Comparison of ENCODE assay signal across 14 cellular contexts in genomic region chrX:2694868-2695267, GRCh38. TPM values are rescaled to one million over a fixed set of nuclear protein-coding genes. Genes with fewer than 3 reads are reported as not detected.
DNase-seq lines count a peak whose midpoint lies in the region; ATAC-seq and TF ChIP-seq lines count a peak whose summit lies in the region.
"Had no signal": no experiment of that assay in that cellular context is flagged by ENCODE, and none has a peak within 500 bp of the region (broad histone marks: within the 10 kb centered on the region; RNA-seq: fewer than 3 reads in every experiment).

No MANE protein-coding gene starts in this region.

- H3K27ac Mint-ChIP-seq in activated CD4-positive, alpha-beta T cell treated with anti-CD3 and anti-CD28 coated beads, Interleukin-2, amount 10 ng/mL, durations not matched to agents 7 days and 5 days: peak overlapping the region; percentile 97
- peak overlapping the region; percentile 96 for H3K27ac Mint-ChIP-seq in activated CD4-positive, alpha-beta memory T cell treated with anti-CD3 and anti-CD28 coated beads for 36 hours
- H3K27ac Mint-ChIP-seq in stimulated activated effector memory CD8-positive, alpha-beta T cell treated with anti-CD3 and anti-CD28 coated beads, Interleukin-12 subunit alpha, Interleukin-12 subunit beta, amount 100 ng/mL, for 72 hours: peak overlapping the region; percentile 98

- H3K4me3 ChIP-seq in hepatocyte: no peak overlapping the region
- peak overlapping the region in 1 of 4 donors; percentile 74 for H3K4me3 ChIP-seq in tibial nerve

- no peak for TF ChIP-seq EP300 in tibial nerve (IDR thresholded peaks at IDR 0.05)

- no peak overlapping the region for H2AFZ ChIP-seq in hepatocyte

- no peaks in the 10 kb centered on the region for H3K36me3 ChIP-seq in hepatocyte (replicated peaks; ENCODE audit: insufficient read depth, low read depth)
- peaks cover 0 to 3% (median 0%) of the 10 kb centered on the region in 3 donors for H3K36me3 ChIP-seq in tibial nerve

- H3K4me2 ChIP-seq in hepatocyte: peak overlapping the region; percentile 81

- H3K9me3 ChIP-seq in hepatocyte (ENCODE audit: low read depth) (no peaks in the 10 kb centered on the region), tibial nerve (no peaks in the 10 kb centered on the region)

- no peak for DNase-seq in activated CD4-positive, alpha-beta T cell treated with anti-CD3 and anti-CD28 coated beads, Interleukin-2, amount 10 ng/mL, durations not matched to agents 7 days and 5 days
- DNase-seq in activated CD4-positive, alpha-beta T cell treated with anti-CD3 and anti-CD28 coated beads, Interleukin-2, amount 50 U/mL, for 48 hours: no peak
- no peak for DNase-seq in activated CD4-positive, alpha-beta memory T cell treated with anti-CD3 and anti-CD28 coated beads for 36 hours
- DNase-seq in hepatocyte (ENCODE audit: low spot score): no peak
- DNase-seq in stimulated activated effector memory CD8-positive, alpha-beta T cell treated with anti-CD3 and anti-CD28 coated beads, Interleukin-12 subunit alpha, Interleukin-12 subunit beta, amount 100 ng/mL, for 72 hours (ENCODE audit: low spot score in 2 of 2): no peak
- no peak for DNase-seq in NCI-H187 (lab: John Stamatoyannopoulos, UW)
- DNase-seq in DMS53 treated with DMSO at 0.1 percent for 48 hours (lab: John Stamatoyannopoulos, UW; ENCODE audit: unreplicated experiment): no peak
- no peak for DNase-seq in tibial nerve (ENCODE audit: low spot score in 2 of 2)
- DNase-seq: ACHN; activated CD8-positive, alpha-beta memory T cell treated with anti-CD3 and anti-CD28 coated beads for 24 hours; midbrain had no signal

- peak overlapping the region; percentile 99 for H3K4me3 Mint-ChIP-seq in activated CD4-positive, alpha-beta T cell treated with anti-CD3 and anti-CD28 coated beads, Interleukin-2, amount 10 ng/mL, durations not matched to agents 7 days and 5 days
- peak overlapping the region; percentile 86 for H3K4me3 Mint-ChIP-seq in activated CD4-positive, alpha-beta memory T cell treated with anti-CD3 and anti-CD28 coated beads for 36 hours
- peak overlapping the region; percentile 99 for H3K4me3 Mint-ChIP-seq in stimulated activated effector memory CD8-positive, alpha-beta T cell treated with anti-CD3 and anti-CD28 coated beads, Interleukin-12 subunit alpha, Interleukin-12 subunit beta, amount 100 ng/mL, for 72 hours

- TF ChIP-seq CTCF in hepatocyte (IDR thresholded peaks at IDR 0.05; ENCODE audit: poor library complexity) (no peak), tibial nerve (IDR thresholded peaks at IDR 0.05) (no peak)

- peaks cover 87% of the 10 kb centered on the region for H3K79me2 ChIP-seq in hepatocyte

- H3K27me3 Mint-ChIP-seq in activated CD4-positive, alpha-beta T cell treated with anti-CD3 and anti-CD28 coated beads, Interleukin-2, amount 10 ng/mL, durations not matched to agents 7 days and 5 days: no peaks in the 10 kb centered on the region
- H3K27me3 Mint-ChIP-seq in activated CD4-positive, alpha-beta memory T cell treated with anti-CD3 and anti-CD28 coated beads for 36 hours: no peaks in the 10 kb centered on the region

- no peak for ATAC-seq in stimulated activated effector memory CD8-positive, alpha-beta T cell treated with anti-CD3 and anti-CD28 coated beads, Interleukin-12 subunit alpha, Interleukin-12 subunit beta, amount 100 ng/mL, for 72 hours

- 68% methylated on average over 7 of the region's 7 CpGs for WGBS in hepatocyte (ENCODE audit: low lambda C conversion rate, missing lambda C conversion rate)
- 60 to 64% methylated on average over 7 of the region's 7 CpGs for WGBS in tibial nerve, 2 donors

- H3K27me3 ChIP-seq in hepatocyte (no peaks in the 10 kb centered on the region), tibial nerve (no peaks in the 10 kb centered on the region)

- intact Hi-C loops in activated CD4-positive, alpha-beta memory T cell treated with anti-CD3 and anti-CD28 coated beads for 36 hours (cut with micrococcal nuclease): loop anchor here (5.0 to 10.0 kb wide), 4 partner anchors 48 to 1303 kb away; partner anchors contain the start of gene SLC25A6

- H3K9me3 Mint-ChIP-seq in activated CD4-positive, alpha-beta T cell treated with anti-CD3 and anti-CD28 coated beads, Interleukin-2, amount 10 ng/mL, durations not matched to agents 7 days and 5 days: no peaks in the 10 kb centered on the region
- no peaks in the 10 kb centered on the region for H3K9me3 Mint-ChIP-seq in activated CD4-positive, alpha-beta memory T cell treated with anti-CD3 and anti-CD28 coated beads for 36 hours
- no peaks in the 10 kb centered on the region for H3K9me3 Mint-ChIP-seq in stimulated activated effector memory CD8-positive, alpha-beta T cell treated with anti-CD3 and anti-CD28 coated beads, Interleukin-12 subunit alpha, Interleukin-12 subunit beta, amount 100 ng/mL, for 72 hours

- H3K9me2 ChIP-seq in hepatocyte (replicated peaks; ENCODE audit: insufficient read depth): no peaks in the 10 kb centered on the region

- peaks cover 74% of the 10 kb centered on the region for H3K4me1 Mint-ChIP-seq in activated CD4-positive, alpha-beta T cell treated with anti-CD3 and anti-CD28 coated beads, Interleukin-2, amount 10 ng/mL, durations not matched to agents 7 days and 5 days
- H3K4me1 Mint-ChIP-seq in activated CD4-positive, alpha-beta memory T cell treated with anti-CD3 and anti-CD28 coated beads for 36 hours (ENCODE audit: low read depth): peaks cover 62% of the 10 kb centered on the region
- peaks cover 76% of the 10 kb centered on the region for H3K4me1 Mint-ChIP-seq in stimulated activated effector memory CD8-positive, alpha-beta T cell treated with anti-CD3 and anti-CD28 coated beads, Interleukin-12 subunit alpha, Interleukin-12 subunit beta, amount 100 ng/mL, for 72 hours

- CTCF ChIA-PET in activated CD4-positive, alpha-beta T cell treated with anti-CD3 and anti-CD28 coated beads, Interleukin-2, amount 10 ng/mL, durations not matched to agents 7 days and 5 days (lab: Charles Lee): no interaction called here
- CTCF ChIA-PET in activated CD4-positive, alpha-beta memory T cell treated with anti-CD3 and anti-CD28 coated beads for 36 hours (lab: Charles Lee): no interaction called here

- no peak for TF ChIP-seq POLR2A in tibial nerve (IDR thresholded peaks at IDR 0.05)

- POLR2A ChIA-PET in activated CD4-positive, alpha-beta T cell treated with anti-CD3 and anti-CD28 coated beads, Interleukin-2, amount 10 ng/mL, durations not matched to agents 7 days and 5 days (lab: Charles Lee): no interaction called here
- POLR2A ChIA-PET in activated CD4-positive, alpha-beta memory T cell treated with anti-CD3 and anti-CD28 coated beads for 36 hours (lab: Charles Lee): no interaction called here

- H3K36me3 Mint-ChIP-seq in activated CD4-positive, alpha-beta T cell treated with anti-CD3 and anti-CD28 coated beads, Interleukin-2, amount 10 ng/mL, durations not matched to agents 7 days and 5 days (ENCODE audit: low read depth): peaks cover 65% of the 10 kb centered on the region
- H3K36me3 Mint-ChIP-seq in activated CD4-positive, alpha-beta memory T cell treated with anti-CD3 and anti-CD28 coated beads for 36 hours: peaks cover 66% of the 10 kb centered on the region
- H3K36me3 Mint-ChIP-seq in stimulated activated effector memory CD8-positive, alpha-beta T cell treated with anti-CD3 and anti-CD28 coated beads, Interleukin-12 subunit alpha, Interleukin-12 subunit beta, amount 100 ng/mL, for 72 hours: peaks cover 84% of the 10 kb centered on the region

- peaks cover 65% of the 10 kb centered on the region for H4K20me1 ChIP-seq in hepatocyte (ENCODE audit: insufficient read depth, poor library complexity, severe bottlenecking)

- H3K4me1 ChIP-seq in hepatocyte (ENCODE audit: insufficient read depth): peaks cover 52% of the 10 kb centered on the region
- peaks cover 0 to 79% (median 54%) of the 10 kb centered on the region in 4 donors for H3K4me1 ChIP-seq in tibial nerve

- peak overlapping the region; percentile 76 for H3K27ac ChIP-seq in hepatocyte
- H3K27ac ChIP-seq in tibial nerve: peak overlapping the region in 2 of 4 donors; percentile 43 to 87

RNA-seq across cellular contexts. Expression of gene CD99, which starts 3.8 kb away (rescaled TPM):
- 100 to 1,000 TPM; 261 to 314 TPM for total RNA-seq in activated CD4-positive, alpha-beta T cell treated with anti-CD3 and anti-CD28 coated beads, Interleukin-2, amount 10 ng/mL, durations not matched to agents 7 days and 5 days
- 100 to 1,000 TPM; 282 to 283 TPM for total RNA-seq in activated CD4-positive, alpha-beta memory T cell treated with anti-CD3 and anti-CD28 coated beads for 36 hours
- total RNA-seq in hepatocyte (329 and 362 TPM in 2 replicates), tibial nerve (100 to 1,000 TPM; 249 to 611 (median 391) TPM)
- 565 and 637 TPM in 2 replicates for polyA plus RNA-seq in hepatocyte

RNA-seq across cellular contexts. Expression of gene XG, which starts 57.0 kb away (rescaled TPM):
- not detected for total RNA-seq in activated CD4-positive, alpha-beta T cell treated with anti-CD3 and anti-CD28 coated beads, Interleukin-2, amount 10 ng/mL, durations not matched to agents 7 days and 5 days
- not detected for total RNA-seq in activated CD4-positive, alpha-beta memory T cell treated with anti-CD3 and anti-CD28 coated beads for 36 hours
- 0.12 and 0.53 TPM in 2 replicates for total RNA-seq in hepatocyte
- polyA plus RNA-seq in hepatocyte: 0.15 and 0.64 TPM in 2 replicates
- total RNA-seq in tibial nerve: 1 to 10 TPM; 1.2 to 5.1 (median 3.1) TPM
- total RNA-seq: glomerular endothelial cell, NCI-H460, SK-MEL-5 had no signal
